ENCODE assay signal across 8 cellular contexts in genomic region chr5:1522601-1523479, GRCh38. TPM values are rescaled to one million over a fixed set of nuclear protein-coding genes. Genes with fewer than 3 reads are reported as not detected.
DNase-seq lines count a peak whose midpoint lies in the region; ATAC-seq, FAIRE-seq and TF ChIP-seq lines count a peak whose summit lies in the region.

No MANE protein-coding gene starts in this region.

- peak overlapping the region; percentile 73 to 78 (median 73) for H3K4me3 ChIP-seq in keratinocyte (ENCODE audit: control insufficient read depth in 2 of 3, extremely low read depth in 1 of 3, insufficient read depth in 2 of 3, low read depth in 1 of 3, low read length in 3 of 3)

- DNase-seq in astrocyte of the hippocampus (ENCODE audit: low read depth, low spot score) (peak; percentile 48), keratinocyte (ENCODE audit: low read depth, low spot score) (no peak), RCC 7860 (ENCODE audit: low spot score) (no peak), medulla oblongata (ENCODE audit: extremely low spot score) (no peak), OCI-M2 (lab: John Stamatoyannopoulos, UW; ENCODE audit: unreplicated experiment) (no peak)
- DNase-seq in stimulated activated CD8-positive, alpha-beta memory T cell treated with anti-CD3 and anti-CD28 coated beads, Interleukin-4, amount 100 ng/mL, for 48 hours = peak; percentile 19

- H3K36me3 ChIP-seq in KOPT-K1 (ENCODE audit: insufficient read depth, low read length) (peaks cover 36% of the 10 kb centered on the region), keratinocyte (ENCODE audit: control insufficient read depth in 2 of 2, extremely low read depth in 1 of 2, insufficient read depth in 2 of 2, low read length in 2 of 2) (peaks cover 8 to 15% of the 10 kb centered on the region in 2 experiments)

- H3K27me3 ChIP-seq in keratinocyte (ENCODE audit: control insufficient read depth, extremely low read depth, insufficient read depth, low read length) = no peaks in the 10 kb centered on the region

- peak; percentile 10 for ATAC-seq in GM18502 (IDR thresholded peaks at IDR 0.05; ENCODE audit: poor library complexity, unreplicated experiment)

- peaks cover 10% of the 10 kb centered on the region for H3K4me1 ChIP-seq in keratinocyte (ENCODE audit: control insufficient read depth, extremely low read depth, insufficient read depth, low read length)

- no peak overlapping the region for H2AFZ ChIP-seq in keratinocyte (ENCODE audit: control insufficient read depth, low read length)

- dilution Hi-C loops in keratinocyte (cut with MboI; ENCODE audit: extremely low pct_ligation_motif_present, low sequenced_read_pairs) = no loop called here

- no peak for FAIRE-seq in keratinocyte (lab: Jason Lieb, UNC)
- FAIRE-seq in RCC 7860 (lab: Jason Lieb, UNC) = no peak

- peaks cover 12% of the 10 kb centered on the region for H4K20me1 ChIP-seq in keratinocyte (ENCODE audit: control insufficient read depth, extremely low read depth, insufficient read depth, low read length)

- H3K79me2 ChIP-seq in keratinocyte (ENCODE audit: control insufficient read depth, insufficient read depth, low read length) = peaks cover 51% of the 10 kb centered on the region

- H3K4me2 ChIP-seq in keratinocyte (ENCODE audit: control insufficient read depth, extremely low read depth, insufficient read depth, low read depth, low read length) = peak overlapping the region; percentile 90

- H3K27ac ChIP-seq in KOPT-K1 (ENCODE audit: low read depth, low read length, poor library complexity, severe bottlenecking) = peak overlapping the region; percentile 79
- peak overlapping the region; percentile 31 for H3K27ac ChIP-seq in keratinocyte (ENCODE audit: control insufficient read depth, insufficient read depth, low read length)

- H3K9me1 ChIP-seq in keratinocyte (ENCODE audit: control insufficient read depth, extremely low read depth, insufficient read depth, low read length) = no peaks in the 10 kb centered on the region

- no peak for TF ChIP-seq CTCF in keratinocyte (optimal IDR thresholded peaks at IDR 0.05 in 1 of 3, IDR thresholded peaks at IDR 0.05 in 1 of 3, conservative IDR thresholded peaks at IDR 0.05 in 1 of 3; ENCODE audit: extremely low read depth in 1 of 3, insufficient read depth in 2 of 3, low read length in 3 of 3)

- H3K9me3 ChIP-seq in KOPT-K1 (ENCODE audit: insufficient read depth, low read length, poor library complexity, severe bottlenecking) (no peaks in the 10 kb centered on the region), keratinocyte (ENCODE audit: control insufficient read depth, low read depth, low read length) (no peaks in the 10 kb centered on the region)

- H3K9ac ChIP-seq in keratinocyte (ENCODE audit: control insufficient read depth, extremely low read depth, insufficient read depth, low read length) = peak overlapping the region; percentile 74

RNA-seq across cellular contexts. Expression of gene LPCAT1, which starts 0.9 kb away (rescaled TPM):
- 25.4 to 67.3 TPM (median 32.9 TPM) in 3 replicates for polyA plus RNA-seq in keratinocyte
- 12.0 TPM for polyA plus RNA-seq in keratinocyte (2011; ENCODE audit: low read depth)
- 22.6 and 22.8 TPM in 2 replicates for polyA plus RNA-seq in keratinocyte (2011; cell fraction: cytosol; rRNA removed)
- 65.7 and 66.3 TPM in 2 replicates for polyA plus RNA-seq in keratinocyte (2011; cell fraction: nucleus; rRNA removed)
- polyA plus RNA-seq in keratinocyte (2012; ENCODE audit: low replicate concordance) = 15.3 and 34.5 TPM in 2 replicates
- polyA minus RNA-seq in keratinocyte = 27.9 to 30.0 TPM (median 28.5 TPM) in 3 replicates
- 28.4 TPM for polyA minus RNA-seq in keratinocyte (2011; cell fraction: cytosol; rRNA and poly(A)+ RNA removed)
- 49.3 and 57.1 TPM in 2 replicates for polyA minus RNA-seq in keratinocyte (2011; cell fraction: nucleus; rRNA and poly(A)+ RNA removed)

Comparison
In these comparisons a context has a peak if more than half of its experiments do, and no peak if none do; other contexts are left out.
1. DNase-seq: peak in astrocyte of the hippocampus (single experiment) and stimulated activated CD8-positive, alpha-beta memory T cell treated with anti-CD3 and anti-CD28 coated beads, Interleukin-4, amount 100 ng/mL, for 48 hours (single experiment); none in keratinocyte (single experiment), RCC 7860 (single experiment), medulla oblongata (single experiment) and OCI-M2 (single experiment).